ENCODE assay signal across 8 cellular contexts in the genomic region with DNA sequence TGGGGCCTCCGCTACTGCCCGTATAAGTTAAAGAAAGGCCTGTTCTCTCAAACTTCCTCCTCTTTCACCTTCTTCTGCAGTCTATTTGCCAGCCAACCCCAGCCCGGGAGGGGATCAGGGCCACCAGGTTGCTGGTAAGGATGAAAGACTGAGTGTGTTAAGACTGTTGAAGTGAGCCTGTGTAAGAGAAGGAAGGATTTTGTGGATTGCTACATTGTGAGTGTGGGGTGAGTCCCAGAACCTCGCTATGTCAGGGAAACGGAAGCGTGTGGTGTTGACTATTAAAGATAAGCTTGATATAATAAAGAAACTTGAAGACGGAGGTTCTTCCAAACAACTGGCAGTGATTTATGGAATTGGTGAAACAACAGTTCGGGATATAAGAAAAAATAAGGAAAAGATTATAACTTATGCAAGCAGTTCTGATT. TPM values are rescaled to one million over a fixed set of nuclear protein-coding genes. Genes with fewer than 3 reads are reported as not detected.
A peak's percentile ranks its signal among the peaks of the same experiment; 100 is the strongest.
DNase-seq lines count a peak whose midpoint lies in the region; ATAC-seq and TF ChIP-seq lines count a peak whose summit lies in the region.

No MANE protein-coding gene starts in this region.

- no peak for TF ChIP-seq POLR2A in gastrocnemius medialis (IDR thresholded peaks at IDR 0.05)

- H3K9me3 ChIP-seq in gastrocnemius medialis: no peaks in the 10 kb centered on the region

- H3K36me3 Mint-ChIP-seq in activated CD4-positive, alpha-beta T cell treated with anti-CD3 and anti-CD28 coated beads for 36 hours (ENCODE audit: low read depth): peaks cover 26% of the 10 kb centered on the region
- peaks cover 9% of the 10 kb centered on the region for H3K36me3 Mint-ChIP-seq in activated CD4-positive, alpha-beta memory T cell treated with anti-CD3 and anti-CD28 coated beads for 36 hours

- H3K4me3 Mint-ChIP-seq in activated CD4-positive, alpha-beta T cell treated with anti-CD3 and anti-CD28 coated beads for 36 hours: peak overlapping the region; percentile 90
- peak overlapping the region; percentile 86 for H3K4me3 Mint-ChIP-seq in activated CD4-positive, alpha-beta memory T cell treated with anti-CD3 and anti-CD28 coated beads for 36 hours

- ATAC-seq in activated CD4-positive, alpha-beta T cell treated with anti-CD3 and anti-CD28 coated beads for 36 hours: peak; percentile 7
- ATAC-seq in left ventricle myocardium superior (peak; percentile 10), gastrocnemius medialis (peak in 1 of 2 donors; percentile 5), HG02973 (IDR thresholded peaks at IDR 0.05; ENCODE audit: unreplicated experiment) (no peak), GM21528 (IDR thresholded peaks at IDR 0.05; ENCODE audit: low FRiP score, unreplicated experiment) (no peak)

- peak overlapping the region; percentile 82 for H3K27ac Mint-ChIP-seq in activated CD4-positive, alpha-beta T cell treated with anti-CD3 and anti-CD28 coated beads for 36 hours
- peak overlapping the region; percentile 85 for H3K27ac Mint-ChIP-seq in activated CD4-positive, alpha-beta memory T cell treated with anti-CD3 and anti-CD28 coated beads for 36 hours

- no peaks in the 10 kb centered on the region for H3K27me3 Mint-ChIP-seq in activated CD4-positive, alpha-beta T cell treated with anti-CD3 and anti-CD28 coated beads for 36 hours
- no peaks in the 10 kb centered on the region for H3K27me3 Mint-ChIP-seq in activated CD4-positive, alpha-beta memory T cell treated with anti-CD3 and anti-CD28 coated beads for 36 hours

- no peak for DNase-seq in activated CD4-positive, alpha-beta T cell treated with anti-CD3 and anti-CD28 coated beads for 36 hours
- DNase-seq in activated CD4-positive, alpha-beta T cell treated with anti-CD3 and anti-CD28 coated beads for 48 hours: no peak
- no peak for DNase-seq in activated CD4-positive, alpha-beta memory T cell treated with anti-CD3 and anti-CD28 coated beads for 36 hours
- DNase-seq in left ventricle myocardium superior (no peak), gastrocnemius medialis (no peak), globus pallidus (ENCODE audit: low spot score) (no peak)

- H3K4me3 ChIP-seq in gastrocnemius medialis: peak overlapping the region; percentile 81 to 93 (median 92)

- CTCF ChIA-PET in activated CD4-positive, alpha-beta T cell treated with anti-CD3 and anti-CD28 coated beads for 36 hours (lab: Charles Lee): interaction anchor here (0.6 to 1.5 kb wide), 2 partner anchors 334 to 379 kb away, joined by 3 to 5 read pairs; no protein-coding TSS in a partner anchor
- CTCF ChIA-PET in activated CD4-positive, alpha-beta memory T cell treated with anti-CD3 and anti-CD28 coated beads for 36 hours (lab: Charles Lee): interaction anchor here (1.1 to 3.3 kb wide), 5 partner anchors 25 to 600 kb away, joined by 3 to 31 read pairs (median 7); a partner anchor contains a TSS

- POLR2A ChIA-PET in activated CD4-positive, alpha-beta T cell treated with anti-CD3 and anti-CD28 coated beads for 36 hours (lab: Charles Lee): interaction anchor here (1.2 to 2.3 kb wide), 3 partner anchors 48 to 601 kb away, joined by 3 to 19 read pairs (median 19); a partner anchor contains a TSS
- POLR2A ChIA-PET in activated CD4-positive, alpha-beta memory T cell treated with anti-CD3 and anti-CD28 coated beads for 36 hours (lab: Charles Lee): interaction anchor here (0.8 to 2.9 kb wide), 8 partner anchors 49 to 1323 kb away, joined by 3 to 28 read pairs (median 8); a partner anchor contains a TSS

- no peaks in the 10 kb centered on the region for H3K36me3 ChIP-seq in gastrocnemius medialis

- peak overlapping the region; percentile 87 to 95 (median 91) for H3K27ac ChIP-seq in gastrocnemius medialis

- in situ Hi-C loops in gastrocnemius medialis (cut with MboI; ENCODE audit: low sequenced_read_pairs in 4 of 4): loop anchor here in 1 of 4 donors (25.0 kb wide), 1 partner anchor 553 kb away; no protein-coding TSS in a partner anchor

- H3K4me1 Mint-ChIP-seq in activated CD4-positive, alpha-beta T cell treated with anti-CD3 and anti-CD28 coated beads for 36 hours: peaks cover 62% of the 10 kb centered on the region
- peaks cover 62% of the 10 kb centered on the region for H3K4me1 Mint-ChIP-seq in activated CD4-positive, alpha-beta memory T cell treated with anti-CD3 and anti-CD28 coated beads for 36 hours (ENCODE audit: low read depth)

- no peak for TF ChIP-seq CTCF in gastrocnemius medialis (IDR thresholded peaks at IDR 0.05 in 4 of 5, conservative IDR thresholded peaks at IDR 0.05 in 1 of 5)

- H3K27me3 ChIP-seq in gastrocnemius medialis: no peaks in the 10 kb centered on the region

- intact Hi-C loops in activated CD4-positive, alpha-beta T cell treated with anti-CD3 and anti-CD28 coated beads for 36 hours (cut with DNase I, micrococcal nuclease): loop anchor here (1.0 to 5.0 kb wide), 11 partner anchors 47 to 1848 kb away; a partner anchor contains a TSS
- intact Hi-C loops in activated CD4-positive, alpha-beta memory T cell treated with anti-CD3 and anti-CD28 coated beads for 36 hours (cut with micrococcal nuclease): loop anchor here (1.0 to 10.0 kb wide), 8 partner anchors 47 to 1326 kb away; a partner anchor contains a TSS
- intact Hi-C loops in left ventricle myocardium superior (cut with micrococcal nuclease) (no loop called here), gastrocnemius medialis (cut with DNase I; ENCODE audit: low total_unique reads) (loop anchor here (1.0 kb wide), 1 partner anchor 601 kb away; a partner anchor contains a TSS)

- H3K4me1 ChIP-seq in gastrocnemius medialis: peaks cover 14 to 19% of the 10 kb centered on the region in 2 donors

- H3K9me3 Mint-ChIP-seq in activated CD4-positive, alpha-beta T cell treated with anti-CD3 and anti-CD28 coated beads for 36 hours (ENCODE audit: low read depth): peaks cover 4% of the 10 kb centered on the region
- no peaks in the 10 kb centered on the region for H3K9me3 Mint-ChIP-seq in activated CD4-positive, alpha-beta memory T cell treated with anti-CD3 and anti-CD28 coated beads for 36 hours

RNA-seq across cellular contexts. Expression of a gene that starts 0.6 kb away (rescaled TPM):
- total RNA-seq in activated CD4-positive, alpha-beta T cell treated with anti-CD3 and anti-CD28 coated beads for 36 hours: 10 to 100 TPM; 12.9 to 15.7 TPM
- 10 to 100 TPM; 13.7 to 15.4 TPM for total RNA-seq in activated CD4-positive, alpha-beta memory T cell treated with anti-CD3 and anti-CD28 coated beads for 36 hours
- total RNA-seq in left ventricle myocardium superior (5.5 TPM), gastrocnemius medialis (1 to 10 TPM; 2.9 to 5.8 (median 3.6) TPM)

RNA-seq across cellular contexts. Expression of a gene that starts 0.7 kb away (rescaled TPM):
- total RNA-seq in activated CD4-positive, alpha-beta T cell treated with anti-CD3 and anti-CD28 coated beads for 36 hours: 10 to 100 TPM; 32.1 to 38.3 TPM
- total RNA-seq in activated CD4-positive, alpha-beta memory T cell treated with anti-CD3 and anti-CD28 coated beads for 36 hours: 10 to 100 TPM; 30.6 to 35.3 TPM
- total RNA-seq in left ventricle myocardium superior: 14.1 TPM
- total RNA-seq in gastrocnemius medialis: 1 to 10 TPM; 4.6 to 9.1 (median 6.6) TPM

RNA-seq across cellular contexts. Expression of a gene that starts 47.4 kb away (rescaled TPM):
- 10 to 100 TPM; 23.9 to 37.1 TPM for total RNA-seq in activated CD4-positive, alpha-beta T cell treated with anti-CD3 and anti-CD28 coated beads for 36 hours
- 10 to 100 TPM; 24.2 TPM for total RNA-seq in activated CD4-positive, alpha-beta memory T cell treated with anti-CD3 and anti-CD28 coated beads for 36 hours
- total RNA-seq in left ventricle myocardium superior (4.1 TPM), gastrocnemius medialis (1 to 10 TPM; 4.1 to 6.3 (median 4.8) TPM)

Comparison
In these comparisons a context has a peak if more than half of its experiments do, and no peak if none do; other contexts are left out.
1. ATAC-seq: peak in activated CD4-positive, alpha-beta T cell treated with anti-CD3 and anti-CD28 coated beads for 36 hours (single experiment) and left ventricle myocardium superior (single experiment); none in HG02973 (single experiment) and GM21528 (single experiment).